ENCODE assay signal across 9 cellular contexts in the genomic region with DNA sequence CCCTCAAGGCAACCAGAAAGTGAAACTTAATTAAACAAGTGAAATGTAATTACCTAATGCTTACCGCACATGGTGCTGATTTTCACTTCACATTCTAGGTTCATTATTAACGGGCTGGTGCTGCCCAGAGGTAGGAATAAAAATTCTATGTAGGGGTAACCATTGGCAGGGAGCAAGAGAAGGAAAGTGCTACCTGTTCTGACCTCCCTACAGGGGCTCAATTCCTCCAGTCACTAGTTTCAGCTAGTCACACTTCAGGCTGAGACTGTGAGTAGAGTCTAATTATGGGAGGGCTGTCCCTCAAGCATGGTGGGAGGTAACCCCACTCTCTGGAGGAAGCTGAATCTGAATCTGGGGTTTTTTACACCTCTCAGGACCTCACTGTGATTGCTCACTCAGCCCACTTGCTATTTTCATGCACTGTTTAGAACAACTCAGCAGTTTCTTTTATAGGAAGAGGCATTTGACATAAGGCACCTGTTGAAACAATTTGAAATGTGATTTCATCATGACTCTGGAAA.
DNase-seq lines count a peak whose midpoint lies in the region; ATAC-seq and TF ChIP-seq lines count a peak whose summit lies in the region.
"Had no signal": no experiment of that assay in that cellular context is flagged by ENCODE, and none has a peak within 500 bp of the region (broad histone marks: within the 10 kb centered on the region; RNA-seq: fewer than 3 reads in every experiment).

No MANE protein-coding gene starts in this region.

- H3K27ac Mint-ChIP-seq in CD8-positive, alpha-beta T cell = peak overlapping the region; percentile 91

- intact Hi-C loops in CD8-positive, alpha-beta T cell (cut with DNase I, micrococcal nuclease) = loop anchor here in 1 of 2 experiments (1.0 kb wide), 1 partner anchor 9 kb away; no protein-coding TSS in a partner anchor
- intact Hi-C loops in breast epithelium (cut with DNase I; ENCODE audit: low total_unique reads) = no loop called here

- no peaks in the 10 kb centered on the region for H3K9me3 ChIP-seq in CD8-positive, alpha-beta T cell (ENCODE audit: low read length)
- H3K9me3 ChIP-seq in breast epithelium = no peaks in the 10 kb centered on the region

- peak overlapping the region; percentile 79 for H3K4me3 Mint-ChIP-seq in CD8-positive, alpha-beta T cell

- peak overlapping the region; percentile 32 for H3K27ac ChIP-seq in CD8-positive, alpha-beta T cell (ENCODE audit: low read depth, low read length)
- H3K27ac ChIP-seq in breast epithelium = peak overlapping the region; percentile 90 to 92
- H3K27ac ChIP-seq: cardiac muscle cell had no signal

- TF ChIP-seq CTCF in CD8-positive, alpha-beta T cell (IDR thresholded peaks at IDR 0.05) = no peak
- no peak for TF ChIP-seq CTCF in breast epithelium (IDR thresholded peaks at IDR 0.05)

- peak overlapping the region; percentile 7 for H3K4me3 ChIP-seq in CD8-positive, alpha-beta T cell (ENCODE audit: low read depth, low read length)
- peak overlapping the region in 1 of 3 donors; percentile 43 for H3K4me3 ChIP-seq in breast epithelium
- H3K4me3 ChIP-seq: cardiac muscle cell had no signal

- H3K4me1 Mint-ChIP-seq in CD8-positive, alpha-beta T cell (ENCODE audit: low read depth) = peaks cover 86% of the 10 kb centered on the region

- TF ChIP-seq POLR2A in breast epithelium (IDR thresholded peaks at IDR 0.05) (no peak), erythroblast (IDR thresholded peaks at IDR 0.05; ENCODE audit: low read length) (no peak)

- DNase-seq in CD8-positive, alpha-beta T cell = peak in 4 of 7 experiments; percentile 20 to 38 (median 28)
- DNase-seq in breast epithelium (ENCODE audit: low spot score in 2 of 2) (no peak), erythroblast (lab: John Stamatoyannopoulos, UW) (no peak), NCI-H524 treated with DMSO at 0.1 percent for 48 hours (lab: John Stamatoyannopoulos, UW) (no peak), NCI-H510A (lab: John Stamatoyannopoulos, UW) (no peak)
- peak; percentile 22 to 23 for DNase-seq in stimulated activated CD4-positive, alpha-beta T cell treated with anti-CD3 and anti-CD28 coated beads, Interleukin-2, amount 100 ng/mL, for 48 hours

- POLR2A ChIA-PET in CD8-positive, alpha-beta T cell (lab: Charles Lee) = interaction anchor here (0.8 to 1.8 kb wide), 3 partner anchors 9 to 14 kb away, joined by 3 to 7 read pairs (median 6); no protein-coding TSS in a partner anchor

- H3K9me3 Mint-ChIP-seq in CD8-positive, alpha-beta T cell = peaks cover 8% of the 10 kb centered on the region

- peaks cover 55% of the 10 kb centered on the region for H3K4me1 ChIP-seq in CD8-positive, alpha-beta T cell (ENCODE audit: insufficient read depth, low read length)
- peaks cover 7 to 16% of the 10 kb centered on the region in 2 donors for H3K4me1 ChIP-seq in breast epithelium

- CTCF ChIA-PET in CD8-positive, alpha-beta T cell (lab: Charles Lee) = interaction anchor here (1.2 kb wide), 1 partner anchor 76 kb away, joined by 4 read pairs; a partner anchor contains a TSS

- peaks cover 51% of the 10 kb centered on the region for H3K36me3 Mint-ChIP-seq in CD8-positive, alpha-beta T cell

- H3K36me3 ChIP-seq in CD8-positive, alpha-beta T cell (ENCODE audit: insufficient read depth, low read length) = no peaks in the 10 kb centered on the region
- no peaks in the 10 kb centered on the region for H3K36me3 ChIP-seq in breast epithelium
- H3K36me3 ChIP-seq: cardiac muscle cell had no signal

- peak; percentile 93 for ATAC-seq in CD8-positive, alpha-beta T cell
- ATAC-seq in GM21381 (IDR thresholded peaks at IDR 0.05; ENCODE audit: unreplicated experiment) (peak; percentile 97), HG03571 (IDR thresholded peaks at IDR 0.05; ENCODE audit: unreplicated experiment) (peak; percentile 93)

- no peaks in the 10 kb centered on the region for H3K27me3 ChIP-seq in CD8-positive, alpha-beta T cell (ENCODE audit: insufficient read depth, low read length)
- H3K27me3 ChIP-seq in breast epithelium = no peaks in the 10 kb centered on the region
- H3K27me3 ChIP-seq: cardiac muscle cell had no signal

- H3K27me3 Mint-ChIP-seq in CD8-positive, alpha-beta T cell (ENCODE audit: low read depth) = no peaks in the 10 kb centered on the region

Comparison
In these comparisons a context has a peak if more than half of its experiments do, and no peak if none do; other contexts are left out.
1. DNase-seq: peak in CD8-positive, alpha-beta T cell (4 of 7) and stimulated activated CD4-positive, alpha-beta T cell treated with anti-CD3 and anti-CD28 coated beads, Interleukin-2, amount 100 ng/mL, for 48 hours (2 of 2); none in breast epithelium (0 of 2), erythroblast (0 of 2), NCI-H524 treated with DMSO at 0.1 percent for 48 hours (single experiment) and NCI-H510A (single experiment).
2. Peak in every context shown above with its lines, with median percentiles within 50 percentile points of each other: ATAC-seq.